In the genomic region with DNA sequence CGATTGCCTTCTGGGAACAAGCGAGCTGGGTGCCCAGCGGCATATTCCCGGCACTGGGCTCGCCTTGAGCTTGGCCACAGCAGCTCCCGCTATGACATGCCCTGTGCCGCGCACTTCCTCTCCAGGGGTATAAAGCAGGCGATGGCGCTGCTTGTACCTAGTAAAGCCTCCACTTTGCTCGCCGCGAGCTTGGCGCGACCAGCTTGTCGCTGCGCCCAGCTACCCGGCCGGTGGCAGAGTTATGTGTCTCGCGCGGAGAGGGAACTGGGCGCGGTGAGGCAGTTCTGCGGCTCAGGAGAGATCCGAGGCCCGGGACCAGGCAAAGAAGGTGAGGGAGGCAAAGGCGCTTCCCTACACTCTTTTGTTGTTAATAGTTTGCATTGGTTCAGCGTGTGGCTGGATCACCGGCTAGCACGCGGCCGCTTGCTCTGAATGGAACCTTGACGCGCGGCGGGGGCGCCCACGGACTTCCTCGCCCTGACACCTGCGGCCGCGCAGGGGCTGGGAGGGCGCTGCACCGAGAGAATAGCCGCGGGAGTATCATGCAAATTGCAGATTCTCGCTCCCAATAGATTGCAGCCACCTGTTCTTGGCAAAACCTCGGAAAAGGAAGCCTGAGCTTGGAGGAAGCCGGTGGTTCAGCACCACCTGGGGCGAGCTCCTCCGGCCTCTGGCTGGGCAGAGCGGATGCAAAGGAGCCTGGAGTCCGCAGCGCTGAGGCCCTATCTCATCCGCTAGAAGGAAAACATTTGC, we compare ENCODE assay signal across 1 cellular context.
TF ChIP-seq lines count a peak whose summit lies in the region.

No MANE protein-coding gene starts in this region.

TF ChIP-seq in H1, 55 proteins besides CTCF, POLR2A, EP300 and RAD21:
- no peak for TF ChIP-seq BCL11A (IDR thresholded peaks at IDR 0.05; ENCODE audit: low read depth in 2 of 2, low read length in 2 of 2)
- no peak for TF ChIP-seq ATF2 (IDR thresholded peaks at IDR 0.05; ENCODE audit: low read length)
- peak; percentile 12 for TF ChIP-seq SAP30 (IDR thresholded peaks at IDR 0.05; ENCODE audit: insufficient read depth, insufficient replicate concordance, low read length)
- no peak for TF ChIP-seq CHD7 (IDR thresholded peaks at IDR 0.05; ENCODE audit: insufficient replicate concordance, low read length)
- no peak for TF ChIP-seq CREB1 (IDR thresholded peaks at IDR 0.05)
- no peak for TF ChIP-seq FOSL1 (IDR thresholded peaks at IDR 0.05; ENCODE audit: insufficient read depth, low read depth, low read length)
- TF ChIP-seq ASH2L (IDR thresholded peaks at IDR 0.05; ENCODE audit: low read length): peak; percentile 77
- no peak for TF ChIP-seq SP1 (IDR thresholded peaks at IDR 0.05; ENCODE audit: low read depth, low read length)
- no peak for TF ChIP-seq TEAD4 (IDR thresholded peaks at IDR 0.05; ENCODE audit: low read depth, low read length)
- peak; percentile 30 for TF ChIP-seq TAF1 (IDR thresholded peaks at IDR 0.05; ENCODE audit: low read depth, low read length)
- no peak for TF ChIP-seq SRF (IDR thresholded peaks at IDR 0.05; ENCODE audit: low read depth, low read length)
- TF ChIP-seq, protein P1, sequence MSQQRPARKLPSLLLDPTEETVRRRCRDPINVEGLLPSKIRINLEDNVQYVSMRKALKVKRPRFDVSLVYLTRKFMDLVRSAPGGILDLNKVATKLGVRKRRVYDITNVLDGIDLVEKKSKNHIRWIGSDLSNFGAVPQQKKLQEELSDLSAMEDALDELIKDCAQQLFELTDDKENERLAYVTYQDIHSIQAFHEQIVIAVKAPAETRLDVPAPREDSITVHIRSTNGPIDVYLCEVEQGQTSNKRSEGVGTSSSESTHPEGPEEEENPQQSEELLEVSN (IDR thresholded peaks at IDR 0.05): peak; percentile 89
- TF ChIP-seq HDAC2 (IDR thresholded peaks at IDR 0.05; ENCODE audit: borderline replicate concordance in 1 of 2, low read depth in 2 of 2, low read length in 2 of 2): peak in 1 of 2 experiments; percentile 94; a peak in 1 of 4 replicates
- no peak for TF ChIP-seq JUND (IDR thresholded peaks at IDR 0.05; ENCODE audit: low read length)
- 0 out of 2 replicates have a peak, but pooled peaks have one; percentile 20 for TF ChIP-seq RBBP5 (IDR thresholded peaks at IDR 0.05; ENCODE audit: borderline replicate concordance, low read depth, low read length)
- TF ChIP-seq SIN3A (conservative IDR thresholded peaks at IDR 0.05 in 1 of 2, IDR thresholded peaks at IDR 0.05 in 1 of 2; ENCODE audit: low read depth in 1 of 2, low read length in 2 of 2): peak; percentile 0 to 23; a peak in 1 of 4 replicates
- 0 out of 2 replicates have a peak, but pooled peaks have one; percentile 42 for TF ChIP-seq BACH1 (IDR thresholded peaks at IDR 0.05; ENCODE audit: low read length)
- no peak for TF ChIP-seq HDAC6 (IDR thresholded peaks at IDR 0.05; ENCODE audit: low read depth, low read length)
- TF ChIP-seq POLR2AphosphoS5 (IDR thresholded peaks at IDR 0.05; ENCODE audit: low read depth, low read length): no peak
- 0 out of 2 replicates have a peak, but pooled peaks have one; percentile 13 for TF ChIP-seq KDM1A (IDR thresholded peaks at IDR 0.05; ENCODE audit: borderline replicate concordance, low read length)
- peak; percentile 94 for TF ChIP-seq TBP (IDR thresholded peaks at IDR 0.05; ENCODE audit: low read depth, low read length)
- TF ChIP-seq, protein P2, sequence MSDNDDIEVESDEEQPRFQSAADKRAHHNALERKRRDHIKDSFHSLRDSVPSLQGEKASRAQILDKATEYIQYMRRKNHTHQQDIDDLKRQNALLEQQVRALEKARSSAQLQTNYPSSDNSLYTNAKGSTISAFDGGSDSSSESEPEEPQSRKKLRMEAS (IDR thresholded peaks at IDR 0.05): peak; percentile 95
- TF ChIP-seq KDM4A (IDR thresholded peaks at IDR 0.05; ENCODE audit: low read depth, low read length, severe bottlenecking): peak; percentile 61
- no peak for TF ChIP-seq KDM5A (IDR thresholded peaks at IDR 0.05; ENCODE audit: low read length)
- TF ChIP-seq, protein P3, sequence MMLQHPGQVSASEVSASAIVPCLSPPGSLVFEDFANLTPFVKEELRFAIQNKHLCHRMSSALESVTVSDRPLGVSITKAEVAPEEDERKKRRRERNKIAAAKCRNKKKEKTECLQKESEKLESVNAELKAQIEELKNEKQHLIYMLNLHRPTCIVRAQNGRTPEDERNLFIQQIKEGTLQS (IDR thresholded peaks at IDR 0.05; ENCODE audit: insufficient read depth, low read depth, low read length): no peak
- TF ChIP-seq SUZ12 (IDR thresholded peaks at IDR 0.05; ENCODE audit: low read length): peak; percentile 56; the same call in 1 of the 2 replicates
- TF ChIP-seq EZH2 (IDR thresholded peaks at IDR 0.05; ENCODE audit: low read depth, low read length, severe bottlenecking): peak; percentile 52
- no peak for TF ChIP-seq JUN (IDR thresholded peaks at IDR 0.05; ENCODE audit: low read depth, low read length)
- no peak for TF ChIP-seq NANOG (IDR thresholded peaks at IDR 0.05; ENCODE audit: insufficient read depth, low read depth, low read length, poor library complexity, severe bottlenecking)
